ENCODE assay signal across 8 cellular contexts in the genomic region with DNA sequence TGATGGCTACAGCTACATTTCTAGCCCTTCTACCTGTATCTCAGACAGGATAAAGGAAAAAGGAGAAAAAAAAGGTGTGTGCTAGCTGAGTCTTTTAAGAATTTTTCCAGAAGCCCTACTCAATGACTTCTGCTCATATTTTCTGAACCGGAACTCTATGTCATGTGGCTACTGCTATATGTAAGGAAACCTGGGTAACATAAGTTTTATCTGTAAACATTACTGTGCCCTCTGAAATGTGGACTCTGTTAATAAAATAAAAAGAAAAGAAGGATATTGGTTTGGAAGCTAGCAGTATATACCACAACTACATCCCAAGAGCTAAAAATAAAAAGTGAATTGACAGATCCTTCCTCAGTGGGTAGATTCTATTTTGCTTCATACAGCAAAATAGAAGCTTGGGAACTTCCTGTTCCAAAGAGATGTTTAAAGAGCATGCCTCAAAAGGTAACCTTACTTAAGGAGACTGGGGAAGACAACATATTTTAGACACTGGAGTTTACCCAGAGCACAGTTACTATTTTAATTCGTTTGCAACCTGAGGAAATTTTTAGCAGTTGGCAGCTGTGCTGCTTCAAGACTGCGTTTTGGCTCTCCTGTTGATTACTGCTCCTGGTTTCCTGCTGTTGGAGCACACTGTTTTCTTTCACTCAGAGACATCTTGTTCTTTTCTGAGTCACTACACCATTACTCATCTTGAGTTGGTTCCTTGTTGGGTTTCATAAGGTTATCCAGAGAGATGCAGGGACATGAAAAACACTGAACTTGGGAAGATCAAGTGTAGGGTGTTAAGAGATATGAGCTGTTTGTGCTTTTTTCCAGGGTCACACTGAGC.
A peak's percentile ranks its signal among the peaks of the same experiment; 100 is the strongest.
DNase-seq lines count a peak whose midpoint lies in the region; ATAC-seq and TF ChIP-seq lines count a peak whose summit lies in the region.

No MANE protein-coding gene starts in this region.

- no peaks in the 10 kb centered on the region for H3K9me3 ChIP-seq in esophagus muscularis mucosa

- H3K27ac ChIP-seq in esophagus muscularis mucosa (replicated peaks in 1 of 4) (peak overlapping the region; percentile 86 to 90 (median 88)), rectal smooth muscle tissue (ENCODE audit: low read depth, low read length) (peak overlapping the region; percentile 90)

- WGBS in esophagus muscularis mucosa: 13% methylated on average over 3 of the region's 3 CpGs

- no peak for ATAC-seq in HG02642 (IDR thresholded peaks at IDR 0.05; ENCODE audit: poor library complexity, unreplicated experiment)

- DNase-seq in EH (ENCODE audit: low read depth) (peak; percentile 82), NOMO-1 treated with dmso at 0.1 percent for 144 hours (lab: John Stamatoyannopoulos, UW; ENCODE audit: unreplicated experiment) (peak; percentile 16), esophagus muscularis mucosa (ENCODE audit: extremely low spot score) (no peak), iPS-NIHi7 (ENCODE audit: extremely low spot score) (no peak)
- DNase-seq in stimulated activated CD4-positive, alpha-beta T cell treated with anti-CD3 and anti-CD28 coated beads, Interleukin-12 subunit alpha, Interleukin-12 subunit beta, amount 100 ng/mL, for 4 hours: no peak
- DNase-seq in stimulated activated CD4-positive, alpha-beta T cell treated with anti-CD3 and anti-CD28 coated beads, Interleukin-15, amount 100 ng/mL, for 24 hours: no peak

- no peaks in the 10 kb centered on the region for H3K36me3 ChIP-seq in esophagus muscularis mucosa
- no peaks in the 10 kb centered on the region for H3K36me3 ChIP-seq in rectal smooth muscle tissue (ENCODE audit: control insufficient read depth, insufficient read depth, low read length)

- H3K4me3 ChIP-seq in esophagus muscularis mucosa: no peak overlapping the region
- H3K4me3 ChIP-seq in rectal smooth muscle tissue (ENCODE audit: low read length): no peak overlapping the region

- intact Hi-C loops in esophagus muscularis mucosa (cut with DNase I): loop anchor here (10.0 kb wide), 1 partner anchor 285 kb away; a partner anchor contains a TSS

- peak; percentile 83 for TF ChIP-seq EP300 in esophagus muscularis mucosa (IDR thresholded peaks at IDR 0.05)

- no peak overlapping the region for H3K9ac ChIP-seq in rectal smooth muscle tissue (ENCODE audit: low read length)

- TF ChIP-seq POLR2A in esophagus muscularis mucosa (IDR thresholded peaks at IDR 0.05; ENCODE audit: low read depth): no peak

- H3K4me1 ChIP-seq in esophagus muscularis mucosa (peaks cover 12 to 55% (median 43%) of the 10 kb centered on the region in 4 donors), rectal smooth muscle tissue (ENCODE audit: control insufficient read depth, insufficient read depth, low read length) (peaks cover 10% of the 10 kb centered on the region)

- H3K27me3 ChIP-seq in esophagus muscularis mucosa (peaks cover 0 to 3% (median 0%) of the 10 kb centered on the region in 4 donors), rectal smooth muscle tissue (ENCODE audit: control insufficient read depth, insufficient read depth, low read length) (no peaks in the 10 kb centered on the region)

- peak in 1 of 3 experiments; percentile 24 for TF ChIP-seq CTCF in esophagus muscularis mucosa (IDR thresholded peaks at IDR 0.05)

Comparison
In these comparisons a context has a peak if more than half of its experiments do, and no peak if none do; other contexts are left out.
1. DNase-seq: peak in EH (single experiment) and NOMO-1 treated with dmso at 0.1 percent for 144 hours (single experiment); none in esophagus muscularis mucosa (single experiment), stimulated activated CD4-positive, alpha-beta T cell treated with anti-CD3 and anti-CD28 coated beads, Interleukin-12 subunit alpha, Interleukin-12 subunit beta, amount 100 ng/mL, for 4 hours (single experiment), iPS-NIHi7 (single experiment) and stimulated activated CD4-positive, alpha-beta T cell treated with anti-CD3 and anti-CD28 coated beads, Interleukin-15, amount 100 ng/mL, for 24 hours (single experiment).